8 cellular contexts compared by ENCODE assay signal in genomic region chr14:75280448-75280830, GRCh38. TPM values are rescaled to one million over a fixed set of nuclear protein-coding genes. Genes with fewer than 3 reads are reported as not detected.
DNase-seq lines count a peak whose midpoint lies in the region; ATAC-seq and TF ChIP-seq lines count a peak whose summit lies in the region.

No MANE protein-coding gene starts in this region.

- CTCF ChIA-PET in AG04449 (lab: Yijun Ruan, JAX) (interaction anchor here (0.6 kb wide), 1 partner anchor 15 kb away, joined by 3 read pairs; no protein-coding TSS in a partner anchor), SK-N-SH (lab: Yijun Ruan, JAX) (interaction anchor here (1.2 to 1.6 kb wide), 3 partner anchors 12 to 208 kb away, joined by 3 to 4 read pairs (median 3); no protein-coding TSS in a partner anchor)

- WGBS in SK-N-SH (ENCODE audit: low lambda C conversion rate): 93% methylated on average over 6 of the region's 6 CpGs

- POLR2A ChIA-PET in AG04449 (lab: Yijun Ruan, JAX) (interaction anchor here (1.2 kb wide), 1 partner anchor 10 kb away, joined by 4 read pairs; no protein-coding TSS in a partner anchor), SK-N-SH (lab: Yijun Ruan, JAX) (interaction anchor here (1.2 kb wide), 1 partner anchor 22 kb away, joined by 4 read pairs; no protein-coding TSS in a partner anchor)

- no peaks in the 10 kb centered on the region for H3K79me2 ChIP-seq in SK-N-SH (ENCODE audit: insufficient read depth)

- H3K4me3 ChIP-seq in AG04449 (ENCODE audit: low read depth, low read length): peak overlapping the region; percentile 95
- peak overlapping the region in 1 of 2 experiments; percentile 82; a peak in 1 of 4 replicates for H3K4me3 ChIP-seq in SK-N-SH (ENCODE audit: low read depth in 2 of 2, low read length in 1 of 2)

- no peaks in the 10 kb centered on the region for H3K9me3 Mint-ChIP-seq in natural killer cell treated with Interleukin-12 subunit alpha and Interleukin-12 subunit beta and Interleukin-15 and Interleukin-18, amount 100 ng/mL, for 72 hours

- peaks cover 0 to 18% of the 10 kb centered on the region in 2 experiments for H3K36me3 ChIP-seq in SK-N-SH (replicated peaks in 1 of 2; ENCODE audit: control insufficient read depth in 1 of 2, insufficient read depth in 2 of 2, low read length in 1 of 2)

- no peak for TF ChIP-seq RAD21 in SK-N-SH (IDR thresholded peaks at IDR 0.05; ENCODE audit: low read length)

- no peak overlapping the region for H2AFZ ChIP-seq in SK-N-SH (ENCODE audit: low read depth)

- H3K27ac ChIP-seq in SK-N-SH (ENCODE audit: low read depth in 2 of 2, low read length in 1 of 2): no peak overlapping the region
- peak overlapping the region; percentile 66 for H3K27ac ChIP-seq in epithelial cell of prostate

- no peaks in the 10 kb centered on the region for H3K9me2 ChIP-seq in SK-N-SH

- TF ChIP-seq CTCF in AG04449 (IDR thresholded peaks at IDR 0.05; ENCODE audit: insufficient read depth, low read length, missing control alignments) (no peak), SK-N-SH (IDR thresholded peaks at IDR 0.05) (no peak)

- no peaks in the 10 kb centered on the region for H3K9me3 ChIP-seq in SK-N-SH

- peaks cover 0 to 13% of the 10 kb centered on the region in 2 experiments; a peak in 2 of 4 replicates for H3K4me1 ChIP-seq in SK-N-SH (ENCODE audit: control insufficient read depth in 1 of 2, insufficient read depth in 2 of 2, low read depth in 1 of 2, low read length in 1 of 2)

- H3K27ac Mint-ChIP-seq in natural killer cell treated with Interleukin-12 subunit alpha and Interleukin-12 subunit beta and Interleukin-15 and Interleukin-18, amount 100 ng/mL, for 72 hours: peak overlapping the region; percentile 38 to 56

- DNase-seq in AG04449 (ENCODE audit: low read depth, low spot score) (no peak), SK-N-SH (no peak), epithelial cell of prostate (ENCODE audit: low read depth, low spot score) (no peak), AML-193 (lab: John Stamatoyannopoulos, UW) (no peak), NCI-H526 treated with DMSO at 0.1 percent for 48 hours (lab: John Stamatoyannopoulos, UW) (no peak)
- no peak for DNase-seq in natural killer cell treated with Interleukin-12 subunit alpha and Interleukin-12 subunit beta and Interleukin-15 and Interleukin-18, amount 100 ng/mL, for 72 hours (ENCODE audit: low spot score)
- DNase-seq in NK-92 treated with Interleukin-12 subunit alpha and Interleukin-12 subunit beta, amount 100 ng/mL, for 24 hours (lab: John Stamatoyannopoulos, UW): no peak

- TF ChIP-seq EP300 in SK-N-SH (IDR thresholded peaks at IDR 0.05; ENCODE audit: borderline replicate concordance in 1 of 2, low read depth in 1 of 2, low read length in 1 of 2): no peak

- peaks cover 31 to 38% of the 10 kb centered on the region in 2 donors for H3K4me1 Mint-ChIP-seq in natural killer cell treated with Interleukin-12 subunit alpha and Interleukin-12 subunit beta and Interleukin-15 and Interleukin-18, amount 100 ng/mL, for 72 hours (ENCODE audit: low read depth in 2 of 2)

- H3K4me3 Mint-ChIP-seq in natural killer cell treated with Interleukin-12 subunit alpha and Interleukin-12 subunit beta and Interleukin-15 and Interleukin-18, amount 100 ng/mL, for 72 hours: peak overlapping the region; percentile 88

- H3K27me3 Mint-ChIP-seq in natural killer cell treated with Interleukin-12 subunit alpha and Interleukin-12 subunit beta and Interleukin-15 and Interleukin-18, amount 100 ng/mL, for 72 hours: peaks cover 9 to 10% of the 10 kb centered on the region in 2 donors

- no peak for ATAC-seq in natural killer cell treated with Interleukin-12 subunit alpha and Interleukin-12 subunit beta and Interleukin-15 and Interleukin-18, amount 100 ng/mL, for 72 hours
- ATAC-seq in HG03460 (IDR thresholded peaks at IDR 0.05; ENCODE audit: unreplicated experiment): no peak

- H3K27me3 ChIP-seq in SK-N-SH (ENCODE audit: insufficient read depth): no peaks in the 10 kb centered on the region

- H3K36me3 Mint-ChIP-seq in natural killer cell treated with Interleukin-12 subunit alpha and Interleukin-12 subunit beta and Interleukin-15 and Interleukin-18, amount 100 ng/mL, for 72 hours: peaks cover 6% of the 10 kb centered on the region

- H3K4me2 ChIP-seq in SK-N-SH: peak overlapping the region; percentile 97; the same call in 1 of the 2 replicates

- peaks cover 28% of the 10 kb centered on the region for H4K20me1 ChIP-seq in SK-N-SH (ENCODE audit: insufficient read depth)

- H3K9ac ChIP-seq in SK-N-SH: peak overlapping the region; percentile 97; the same call in 1 of the 2 replicates

- H3F3A ChIP-seq in SK-N-SH (replicated peaks; ENCODE audit: insufficient read depth): peaks cover 12% of the 10 kb centered on the region

TF ChIP-seq in SK-N-SH, 30 proteins besides CTCF, POLR2A, EP300 and RAD21:
- TF ChIP-seq USF1 (IDR thresholded peaks at IDR 0.05; ENCODE audit: borderline replicate concordance, low read depth) (no peak), SIN3A (IDR thresholded peaks at IDR 0.05; ENCODE audit: borderline replicate concordance, low read depth, low read length) (no peak), REST (IDR thresholded peaks at IDR 0.05; ENCODE audit: low read depth, low read length) (no peak), RXRA (IDR thresholded peaks at IDR 0.05; ENCODE audit: borderline replicate concordance, low read depth) (no peak), GATA2 (CRISPR knock-in tag; IDR thresholded peaks at IDR 0.05) (no peak), TAF1 (IDR thresholded peaks at IDR 0.05; ENCODE audit: borderline replicate concordance, low read depth, low read length) (no peak), TCF12 (IDR thresholded peaks at IDR 0.05) (no peak), GABPA (IDR thresholded peaks at IDR 0.05; ENCODE audit: low read depth) (no peak), MAX (IDR thresholded peaks at IDR 0.05; ENCODE audit: low read depth) (no peak), FOXJ3 (CRISPR knock-in tag; IDR thresholded peaks at IDR 0.05) (no peak), CHD2 (IDR thresholded peaks at IDR 0.05; ENCODE audit: low read length, partially characterized antibody) (no peak)

RNA-seq across cellular contexts. Expression of gene FOS, which starts 1.8 kb away (rescaled TPM):
- 285 and 309 TPM in 2 replicates for polyA plus RNA-seq in SK-N-SH (2012; rRNA removed)
- 143 and 157 TPM in 2 replicates for polyA plus RNA-seq in SK-N-SH (2012; cell fraction: cytosol; rRNA removed)
- 1,026 and 1,160 TPM in 2 replicates for polyA plus RNA-seq in SK-N-SH (2012; cell fraction: nucleus; rRNA removed)
- 10 to 100 TPM; 25.3 to 35.2 TPM for total RNA-seq in natural killer cell treated with Interleukin-12 subunit alpha and Interleukin-12 subunit beta and Interleukin-15 and Interleukin-18, amount 100 ng/mL, for 72 hours
